ENCODE assay signal across 8 cellular contexts in the genomic region with DNA sequence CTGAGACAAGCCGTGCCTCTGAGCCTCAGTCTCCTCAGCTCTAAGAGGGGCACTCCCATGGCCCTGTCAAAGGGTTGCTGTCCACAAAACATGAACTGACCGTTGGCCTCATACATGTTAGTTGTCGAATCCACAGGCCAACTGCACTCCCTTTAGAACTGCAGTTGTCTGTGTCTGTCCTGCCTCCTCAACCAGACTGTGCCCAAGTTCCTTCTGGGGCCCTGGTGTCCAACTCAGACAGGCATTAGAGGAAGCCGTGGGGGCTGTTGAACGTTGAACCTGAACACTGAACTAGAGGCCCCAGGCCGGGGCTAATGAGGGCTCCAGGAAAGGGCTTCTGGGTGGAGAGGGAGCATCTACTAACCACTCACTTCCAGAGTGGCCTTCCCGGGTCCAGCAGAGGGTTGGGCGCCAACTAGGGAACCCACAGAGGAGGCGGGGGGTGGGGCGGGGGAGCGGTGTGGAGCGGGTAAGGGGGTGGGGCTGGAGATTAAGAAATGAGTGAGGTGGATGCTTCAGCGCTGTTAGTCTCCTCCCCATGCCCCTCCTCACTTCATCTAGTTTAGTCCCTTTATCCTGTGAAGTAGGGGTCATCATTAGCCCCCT. TPM values are rescaled to one million over a fixed set of nuclear protein-coding genes. Genes with fewer than 3 reads are reported as not detected.
DNase-seq lines count a peak whose midpoint lies in the region; ATAC-seq, FAIRE-seq and TF ChIP-seq lines count a peak whose summit lies in the region.

Gene RAB42 (plus strand): TSS at position 558 of the 606 bp plus-strand sequence. CDS start 247 bp downstream, outside the sequence.

- ATAC-seq in T-helper 17 cell (peak; percentile 73), omental fat pad (ENCODE audit: low FRiP score) (peak; percentile 76), HG03342 (IDR thresholded peaks at IDR 0.05; ENCODE audit: unreplicated experiment) (no peak)

- POLR2A ChIA-PET in BJ (lab: Charles Lee): no interaction called here

- H3K27me3 ChIP-seq in BJ (ENCODE audit: control insufficient read depth, insufficient read depth, low read length): no peaks in the 10 kb centered on the region

- peak within 1 kb of the TSS; percentile 86 for H3K4me3 Mint-ChIP-seq in T-helper 17 cell

- no peaks in the 10 kb centered on the region for H3K36me3 ChIP-seq in BJ (ENCODE audit: control insufficient read depth, insufficient read depth, low read length)

- H3K4me1 Mint-ChIP-seq in T-helper 17 cell: peaks cover 3% of the 10 kb centered on the region

- H3K9me3 ChIP-seq in T-helper 17 cell (ENCODE audit: control insufficient read depth, low read length, poor library complexity, severe bottlenecking): no peaks in the 10 kb centered on the region

- H3K27me3 Mint-ChIP-seq in T-helper 17 cell: no peaks in the 10 kb centered on the region

- peaks cover 2% of the 10 kb centered on the region for H3K36me3 Mint-ChIP-seq in T-helper 17 cell (ENCODE audit: low read depth)

- CTCF ChIA-PET in BJ (lab: Yijun Ruan, JAX): interaction anchor here (0.9 to 1.3 kb wide), 2 partner anchors 8 to 292 kb away, joined by 3 read pairs; no protein-coding TSS in a partner anchor

- FAIRE-seq in HTR-8/SVneo (lab: Jason Lieb, UNC): no peak

- H3K4me3 ChIP-seq in BJ (ENCODE audit: low read depth, low read length) (peak within 1 kb of the TSS; percentile 53), foreskin fibroblast (ENCODE audit: low read depth in 1 of 2, low read length in 2 of 2) (peak within 1 kb of the TSS; percentile 54 to 60)

- no peak within 1 kb of the TSS for H3K27ac Mint-ChIP-seq in T-helper 17 cell

- DNase-seq in BJ (ENCODE audit: low read depth) (no peak), GM20000 (ENCODE audit: low spot score) (peak; percentile 73), T-helper 17 cell (no peak), foreskin fibroblast (peak; percentile 14 to 57), omental fat pad (ENCODE audit: low spot score) (no peak), foreskin melanocyte (no peak), HTR-8/SVneo (ENCODE audit: insufficient read length, low spot score) (no peak)

- TF ChIP-seq CTCF in BJ (IDR thresholded peaks at IDR 0.05; ENCODE audit: insufficient read depth, low read depth, low read length) (no peak), GM20000 (IDR thresholded peaks at IDR 0.05; ENCODE audit: extremely low read depth, missing control alignments) (no peak), foreskin fibroblast (IDR thresholded peaks at IDR 0.05; ENCODE audit: low read depth, low read length) (no peak), omental fat pad (IDR thresholded peaks at IDR 0.05) (no peak)

RNA-seq across cellular contexts. Expression of gene RAB42, which starts in this region (rescaled TPM):
- polyA plus RNA-seq in BJ (2011; rRNA removed): 2.0 and 2.8 TPM in 2 replicates
- 0.87 and 1.5 TPM in 2 replicates for polyA minus RNA-seq in BJ (2011; rRNA and poly(A)+ RNA removed)
- total RNA-seq in T-helper 17 cell (not detected), omental fat pad (10 to 100 TPM in 1 of 4 donors, 1 to 10 TPM in 3; 3.4 to 10.6 (median 8.4) TPM)

Comparison
In these comparisons a context has a peak if more than half of its experiments do, and no peak if none do; other contexts are left out.
1. RNA of gene RAB42 (total RNA-seq): 3.4 to 10.6 TPM in omental fat pad; not detected in T-helper 17 cell; every median in the first group is over 4 times any median in the second.
2. Peak in ATAC-seq in T-helper 17 cell; RNA of the gene not detected or under 1 TPM.
3. DNase-seq: peak in GM20000 (single experiment) and foreskin fibroblast (2 of 2); none in BJ (single experiment), T-helper 17 cell (0 of 3), omental fat pad (single experiment), foreskin melanocyte (single experiment) and HTR-8/SVneo (single experiment).